29 cellular contexts compared by ENCODE assay signal in genomic region chr10:43846968-43847367, GRCh38.
DNase-seq lines count a peak whose midpoint lies in the region; ATAC-seq, FAIRE-seq and TF ChIP-seq lines count a peak whose summit lies in the region.
"Had no signal": no experiment of that assay in that cellular context is flagged by ENCODE, and none has a peak within 500 bp of the region (broad histone marks: within the 10 kb centered on the region; RNA-seq: fewer than 3 reads in every experiment).

No MANE protein-coding gene starts in this region.

- H3K27me3 Mint-ChIP-seq in nephron progenitor cell (ENCODE audit: low read depth, poor library complexity), result peaks cover 19% of the 10 kb centered on the region
- H3K27me3 Mint-ChIP-seq: activated CD4-positive, alpha-beta memory T cell treated with anti-CD3 and anti-CD28 coated beads, Interleukin-2, amount 10 ng/mL, durations not matched to agents 7 days and 5 days; stimulated activated naive CD8-positive, alpha-beta T cell treated with anti-CD3 and anti-CD28 coated beads, Interleukin-15, amount 100 ng/mL, for 72 hours had no signal

- H3K27ac Mint-ChIP-seq in nephron progenitor cell, result no peak overlapping the region
- H3K27ac Mint-ChIP-seq: endodermal cell, GM23338, type B pancreatic cell had no signal

- no peak overlapping the region for H3K4me3 ChIP-seq in heart left ventricle
- no peak overlapping the region for H3K4me3 ChIP-seq in right lobe of liver
- no peak overlapping the region for H3K4me3 ChIP-seq in upper lobe of left lung
- H3K4me3 ChIP-seq in hepatocyte, result no peak overlapping the region
- H3K4me3 ChIP-seq: A549, adrenal gland, colonic mucosa, GM23338, pancreas, PC-9, sigmoid colon had no signal

- H3K79me2 ChIP-seq in hepatocyte, result no peaks in the 10 kb centered on the region

- TF ChIP-seq CTCF in heart left ventricle (IDR thresholded peaks at IDR 0.05) (no peak), right lobe of liver (IDR thresholded peaks at IDR 0.05) (no peak), upper lobe of left lung (IDR thresholded peaks at IDR 0.05) (no peak), hepatocyte (IDR thresholded peaks at IDR 0.05; ENCODE audit: poor library complexity) (no peak), nephron progenitor cell (IDR thresholded peaks at IDR 0.05) (no peak), GM10266 (IDR thresholded peaks at IDR 0.05; ENCODE audit: control insufficient read depth, insufficient read depth, low read depth, missing control alignments) (no peak)

- peak; percentile 82 for FAIRE-seq in endometrium (lab: Jason Lieb, UNC)
- FAIRE-seq: A549, pancreas had no signal

- H3K27ac ChIP-seq in heart left ventricle (peak overlapping the region in 10 of 12 donors; percentile 6 to 91 (median 68)), right lobe of liver (no peak overlapping the region), upper lobe of left lung (peak overlapping the region; percentile 50 to 80 (median 65)), hepatocyte (no peak overlapping the region)
- H3K27ac ChIP-seq: A549, colonic mucosa, KMS-11, pancreas, PC-9 had no signal

- ATAC-seq in heart left ventricle, result peak; percentile 8 to 68 (median 32)
- ATAC-seq in right lobe of liver, result peak; percentile 25 to 58 (median 43)
- ATAC-seq in upper lobe of left lung (ENCODE audit: low FRiP score in 2 of 2), result no peak
- ATAC-seq: A549, GM23338, pancreas had no signal

- H3K4me2 ChIP-seq in hepatocyte, result no peak overlapping the region
- H3K4me2 ChIP-seq: A549, GM23338, KMS-11, PC-9 had no signal

- no peak overlapping the region for H3K4me3 Mint-ChIP-seq in nephron progenitor cell
- H3K4me3 Mint-ChIP-seq: endodermal cell, GM23338, type B pancreatic cell had no signal

- no peak for TF ChIP-seq EP300 in upper lobe of left lung (IDR thresholded peaks at IDR 0.05)

- no peaks in the 10 kb centered on the region for H3K36me3 Mint-ChIP-seq in nephron progenitor cell (ENCODE audit: low read depth)
- H3K36me3 Mint-ChIP-seq: naive thymus-derived CD8-positive, alpha-beta T cell; type B pancreatic cell had no signal

- H3K9me3 Mint-ChIP-seq in nephron progenitor cell, result no peaks in the 10 kb centered on the region
- H3K9me3 Mint-ChIP-seq: activated CD4-positive, alpha-beta memory T cell treated with anti-CD3 and anti-CD28 coated beads, Interleukin-2, amount 10 ng/mL, durations not matched to agents 7 days and 5 days; endodermal cell; naive thymus-derived CD8-positive, alpha-beta T cell had no signal

- TF ChIP-seq POLR2A in heart left ventricle (IDR thresholded peaks at IDR 0.05), result no peak
- TF ChIP-seq POLR2A in right lobe of liver (IDR thresholded peaks at IDR 0.05), result no peak
- no peak for TF ChIP-seq POLR2A in upper lobe of left lung (IDR thresholded peaks at IDR 0.05)

- H3K9me2 ChIP-seq in hepatocyte (replicated peaks; ENCODE audit: insufficient read depth), result no peaks in the 10 kb centered on the region

- no peaks in the 10 kb centered on the region for H4K20me1 ChIP-seq in hepatocyte (ENCODE audit: insufficient read depth, poor library complexity, severe bottlenecking)

- H3K4me1 Mint-ChIP-seq in nephron progenitor cell, result peaks cover 57% of the 10 kb centered on the region

- intact Hi-C loops in heart left ventricle (cut with DNase I) (loop anchor here in 4 of 10 donors (5.0 to 10.0 kb wide), 3 partner anchors 72 to 155 kb away; no protein-coding TSS in a partner anchor), cardiac septum (cut with DNase I) (loop anchor here (2.0 kb wide), 1 partner anchor 32 kb away; no protein-coding TSS in a partner anchor), right lobe of liver (cut with DNase I) (no loop called here)

- H3K27me3 ChIP-seq in heart left ventricle (no peaks in the 10 kb centered on the region), right lobe of liver (no peaks in the 10 kb centered on the region), upper lobe of left lung (no peaks in the 10 kb centered on the region), hepatocyte (no peaks in the 10 kb centered on the region)
- H3K27me3 ChIP-seq: BE2C, colonic mucosa, pancreas, sigmoid colon had no signal

- H3K9me3 ChIP-seq in heart left ventricle (no peaks in the 10 kb centered on the region), right lobe of liver (no peaks in the 10 kb centered on the region), upper lobe of left lung (no peaks in the 10 kb centered on the region), hepatocyte (ENCODE audit: low read depth) (no peaks in the 10 kb centered on the region)
- H3K9me3 ChIP-seq: A549, adrenal gland, BE2C, colonic mucosa, pancreas, sigmoid colon had no signal

- WGBS in heart left ventricle, 4 donors, result 47 to 63% (median 58%) methylated on average over 4 of the region's 4 CpGs
- WGBS in right lobe of liver (ENCODE audit: insufficient coverage, low coverage, low lambda C conversion rate, missing lambda C conversion rate), result 34% methylated on average over 4 of the region's 4 CpGs
- 56 to 66% methylated on average over 4 of the region's 4 CpGs for WGBS in upper lobe of left lung, 2 donors
- WGBS in hepatocyte (ENCODE audit: low lambda C conversion rate, missing lambda C conversion rate), result 83% methylated on average over 4 of the region's 4 CpGs

- H3K4me1 ChIP-seq in heart left ventricle (peaks cover 0 to 36% (median 15%) of the 10 kb centered on the region in 12 donors), right lobe of liver (no peaks in the 10 kb centered on the region), upper lobe of left lung (peaks cover 12 to 28% (median 20%) of the 10 kb centered on the region in 4 donors), hepatocyte (ENCODE audit: insufficient read depth) (no peaks in the 10 kb centered on the region)
- H3K4me1 ChIP-seq: A549, adrenal gland, colonic mucosa, sigmoid colon had no signal

- no peak overlapping the region for H2AFZ ChIP-seq in hepatocyte
- H2AFZ ChIP-seq: PC-9 had no signal

- no peaks in the 10 kb centered on the region for H3K36me3 ChIP-seq in heart left ventricle
- H3K36me3 ChIP-seq in right lobe of liver, result no peaks in the 10 kb centered on the region
- H3K36me3 ChIP-seq in upper lobe of left lung, result no peaks in the 10 kb centered on the region
- H3K36me3 ChIP-seq in hepatocyte (replicated peaks; ENCODE audit: insufficient read depth, low read depth), result no peaks in the 10 kb centered on the region
- H3K36me3 ChIP-seq: adrenal gland, BE2C, colonic mucosa, pancreas, sigmoid colon had no signal

- no peak for DNase-seq in heart left ventricle
- DNase-seq in cardiac septum (ENCODE audit: low spot score), result no peak
- no peak for DNase-seq in right lobe of liver
- DNase-seq in upper lobe of left lung, result no peak
- no peak for DNase-seq in hepatocyte (ENCODE audit: low spot score)
- DNase-seq in nephron progenitor cell, result no peak
- no peak for DNase-seq in GM10266 (ENCODE audit: extremely low spot score)
- DNase-seq: BE2C, colonic mucosa, COR-L47, DMS79, glutamatergic neuron, kidney glomerular epithelial cell, NCI-H1436 treated with DMSO at 0.1 percent for 48 hours, NCI-H510A treated with DMSO at 0.1 percent for 48 hours, pancreas, PC-9, SIG-M5, sigmoid colon had no signal

Comparison
In these comparisons a context has a peak if more than half of its experiments do, and no peak if none do; other contexts are left out.
1. ATAC-seq: peak in heart left ventricle (4 of 4) and right lobe of liver (4 of 4); none in upper lobe of left lung (0 of 2).
2. H3K27ac ChIP-seq: peak in heart left ventricle (10 of 12) and upper lobe of left lung (4 of 4); none in right lobe of liver (0 of 3) and hepatocyte (single experiment).